ENCODE assay signal across 8 cellular contexts in genomic region chr10:22325948-22326702, GRCh38. TPM values are rescaled to one million over a fixed set of nuclear protein-coding genes. Genes with fewer than 3 reads are reported as not detected.
A peak's percentile ranks its signal among the peaks of the same experiment; 100 is the strongest.
DNase-seq lines count a peak whose midpoint lies in the region; ATAC-seq and TF ChIP-seq lines count a peak whose summit lies in the region.

No MANE protein-coding gene starts in this region.

- H3K9me3 ChIP-seq in skeletal muscle tissue (ENCODE audit: control insufficient read depth in 3 of 3, low read length in 3 of 3), result no peaks in the 10 kb centered on the region

- peaks cover 8 to 25% (median 24%) of the 10 kb centered on the region in 3 donors for H3K36me3 ChIP-seq in skeletal muscle tissue (ENCODE audit: control insufficient read depth in 3 of 3, insufficient read depth in 3 of 3, low read length in 3 of 3)

- no peak for TF ChIP-seq CTCF in foreskin fibroblast (IDR thresholded peaks at IDR 0.05; ENCODE audit: low read depth, low read length)

- H3K4me3 ChIP-seq in foreskin fibroblast (ENCODE audit: low read depth in 1 of 2, low read length in 2 of 2) (peak overlapping the region; percentile 66 to 67), skeletal muscle tissue (ENCODE audit: low read length in 3 of 3) (peak overlapping the region; percentile 50 to 60 (median 52))

- TF ChIP-seq POLR2A in GM18505 (IDR thresholded peaks at IDR 0.05; ENCODE audit: borderline replicate concordance, extremely low read depth, insufficient read depth, insufficient read length), result no peak

- H3K27me3 ChIP-seq in skeletal muscle tissue (ENCODE audit: control insufficient read depth in 3 of 3, insufficient read depth in 3 of 3, low read length in 3 of 3), result peaks cover 0 to 7% (median 0%) of the 10 kb centered on the region in 3 donors

- no peak for DNase-seq in foreskin fibroblast
- no peak for DNase-seq in stimulated activated CD4-positive, alpha-beta T cell treated with anti-CD3 and anti-CD28 coated beads, Interleukin-12 subunit alpha, Interleukin-12 subunit beta, amount 100 ng/mL, for 4 hours

- ATAC-seq in GM21390 (IDR thresholded peaks at IDR 0.05; ENCODE audit: unreplicated experiment) (peak; percentile 0), SK-N-SH treated with all-trans-retinoic acid at 6 μM for 48 hours (peak; percentile 36), GM18505 (IDR thresholded peaks at IDR 0.05; ENCODE audit: unreplicated experiment) (no peak), GM19452 (IDR thresholded peaks at IDR 0.05; ENCODE audit: unreplicated experiment) (no peak), HG02571 (IDR thresholded peaks at IDR 0.05; ENCODE audit: unreplicated experiment) (no peak)

- peaks cover 14 to 30% (median 16%) of the 10 kb centered on the region in 3 donors for H3K4me1 ChIP-seq in skeletal muscle tissue (ENCODE audit: control insufficient read depth in 3 of 3, insufficient read depth in 3 of 3, low read length in 3 of 3)

- peak overlapping the region; percentile 6 for H3K27ac ChIP-seq in skeletal muscle tissue (ENCODE audit: low read depth, low read length)

- peak overlapping the region in 2 of 3 donors; percentile 11 to 57 for H3K9ac ChIP-seq in skeletal muscle tissue (ENCODE audit: low read depth in 1 of 3, low read length in 3 of 3)

TF ChIP-seq in SK-N-SH treated with all-trans-retinoic acid at 6 μM for 48 hours, 23 proteins besides CTCF, POLR2A, EP300 and RAD21:
- no peak for TF ChIP-seq TCF4 (CRISPR knock-in tag; IDR thresholded peaks at IDR 0.05; ENCODE audit: borderline replicate concordance)
- no peak for TF ChIP-seq PPARA (CRISPR knock-in tag; IDR thresholded peaks at IDR 0.05; ENCODE audit: borderline replicate concordance)
- TF ChIP-seq OSR1 (CRISPR knock-in tag; IDR thresholded peaks at IDR 0.05), result no peak
- TF ChIP-seq TSHZ2 (CRISPR knock-in tag; IDR thresholded peaks at IDR 0.05), result no peak
- no peak for TF ChIP-seq ZNF565 (CRISPR knock-in tag; conservative IDR thresholded peaks at IDR 0.05; ENCODE audit: low read depth)
- TF ChIP-seq ZNF70 (CRISPR knock-in tag; IDR thresholded peaks at IDR 0.05), result no peak
- no peak for TF ChIP-seq CSDC2 (CRISPR knock-in tag; IDR thresholded peaks at IDR 0.05)
- TF ChIP-seq SNAI2 (CRISPR knock-in tag; IDR thresholded peaks at IDR 0.05), result no peak
- TF ChIP-seq ZNF8 (CRISPR knock-in tag; IDR thresholded peaks at IDR 0.05), result no peak
- no peak for TF ChIP-seq ZC3H10 (CRISPR knock-in tag; IDR thresholded peaks at IDR 0.05)
- no peak for TF ChIP-seq GLIS3 (CRISPR knock-in tag; IDR thresholded peaks at IDR 0.05)

RNA-seq across cellular contexts. Expression of gene BMI1, which starts 5.2 kb away (rescaled TPM):
- total RNA-seq in skeletal muscle tissue, result 31.3 TPM

RNA-seq across cellular contexts. Expression of gene COMMD3, which starts 9.9 kb away (rescaled TPM):
- 71.5 TPM for total RNA-seq in skeletal muscle tissue

RNA-seq across cellular contexts. Expression of gene SPAG6, which starts 19.2 kb away (rescaled TPM):
- total RNA-seq in skeletal muscle tissue, result 2.6 TPM

Comparison
In these comparisons a context has a peak if more than half of its experiments do, and no peak if none do; other contexts are left out.
1. ATAC-seq: peak in GM21390 (single experiment) and SK-N-SH treated with all-trans-retinoic acid at 6 μM for 48 hours (single experiment); none in GM18505 (single experiment), GM19452 (single experiment) and HG02571 (single experiment).